Comparison of ENCODE assay signal across 25 cellular contexts in genomic region chr10:111486346-111486745, GRCh38.
"Had no signal": no experiment of that assay in that cellular context is flagged by ENCODE, and none has a peak within 500 bp of the region (broad histone marks: within the 10 kb centered on the region; RNA-seq: fewer than 3 reads in every experiment).

No MANE protein-coding gene starts in this region.

- H3K4me3 ChIP-seq: stomach, suprapubic skin, testis, thoracic aorta, thyroid gland, tibial artery, tibial nerve, transverse colon, upper lobe of left lung, upper lobe of right lung, uterus, vagina had no signal

- H3K9me3 ChIP-seq: testis, thyroid gland, upper lobe of right lung, uterus had no signal

- DNase-seq: stimulated activated CD4-positive, alpha-beta T cell treated with anti-CD3 and anti-CD28 coated beads, Interleukin-2, amount 100 ng/mL, for 48 hours; stimulated activated CD4-positive, alpha-beta T cell treated with anti-CD3 and anti-CD28 coated beads, Interleukin-4, amount 100 ng/mL, for 1 hour; stimulated activated CD4-positive, alpha-beta T cell treated with anti-CD3 and anti-CD28 coated beads, Interleukin-4, amount 100 ng/mL, for 24 hours; stimulated activated CD4-positive, alpha-beta T cell treated with anti-CD3 and anti-CD28 coated beads, Interleukin-4, amount 100 ng/mL, for 4 hours; stimulated activated CD8-positive, alpha-beta memory T cell treated with anti-CD3 and anti-CD28 coated beads, Interleukin-4, amount 100 ng/mL, for 48 hours; stimulated activated naive B cell treated with anti-CD40 and anti-IgM and Interleukin-4, amounts not matched to agents 10 μg/mL and 1 μg/mL and 100 μg/mL, for 72 hours; stimulated activated naive CD4-positive, alpha-beta T cell; stimulated activated naive CD4-positive, alpha-beta T cell treated with Interleukin-2 at 50 U/mL for 16 hours; stimulated activated naive CD8-positive, alpha-beta T cell treated with anti-CD3 and anti-CD28 coated beads, Interleukin-15, amount 100 ng/mL, for 72 hours; stimulated activated naive CD8-positive, alpha-beta T cell treated with anti-CD3 and anti-CD28 coated beads, Interleukin-15, Interleukin-2, amounts not matched to agents 100 U/mL and 50 U/mL, for 24 hours; stomach; testis; thyroid gland; tibial artery; transverse colon; trophoblast cell; upper lobe of left lung; upper lobe of right lung; uterus had no signal

- H3K4me1 ChIP-seq: stomach, suprapubic skin, testis, thyroid gland, tibial artery, tibial nerve, transverse colon, upper lobe of left lung, upper lobe of right lung, uterus, vagina had no signal

- ATAC-seq: stimulated activated effector memory CD8-positive, alpha-beta T cell treated with anti-CD3 and anti-CD28 coated beads, Interleukin-12 subunit alpha, Interleukin-12 subunit beta, amount 100 ng/mL, for 72 hours; stimulated activated memory B cell treated with anti-CD40 and anti-IgM and Interleukin-4, amounts not matched to agents 10 μg/mL and 1 μg/mL and 100 μg/mL, for 72 hours; stimulated activated naive B cell treated with anti-CD40 and anti-IgM and Interleukin-4, amounts not matched to agents 10 μg/mL and 1 μg/mL and 100 μg/mL, for 72 hours; stimulated activated naive CD8-positive, alpha-beta T cell treated with anti-CD3 and anti-CD28 coated beads, Interleukin-15, amount 100 ng/mL, for 72 hours; stimulated activated naive CD8-positive, alpha-beta T cell treated with anti-CD3 and anti-CD28 coated beads, Interleukin-15, Interleukin-2, amounts not matched to agents 100 U/mL and 50 U/mL, for 24 hours; upper lobe of right lung had no signal

- H3K36me3 ChIP-seq: stomach, suprapubic skin, thoracic aorta, thyroid gland, tibial artery, tibial nerve, transverse colon, upper lobe of left lung, upper lobe of right lung, uterus, vagina had no signal

- H3K27ac ChIP-seq: stomach, suprapubic skin, testis, thoracic aorta, thyroid gland, tibial artery, tibial nerve, transverse colon, upper lobe of left lung, upper lobe of right lung, uterus, vagina had no signal

- H3K27me3 ChIP-seq: stomach, suprapubic skin, testis, thyroid gland, tibial artery, tibial nerve, transverse colon, upper lobe of left lung, upper lobe of right lung, uterus, vagina had no signal
